In genomic region chr14:101845496-101845895, GRCh38 we compare ENCODE assay signal across 19 cellular contexts.
A peak's percentile ranks its signal among the peaks of the same experiment; 100 is the strongest.
DNase-seq lines count a peak whose midpoint lies in the region; ATAC-seq, FAIRE-seq and TF ChIP-seq lines count a peak whose summit lies in the region.
"Had no signal": no experiment of that assay in that cellular context is flagged by ENCODE, and none has a peak within 500 bp of the region (broad histone marks: within the 10 kb centered on the region; RNA-seq: fewer than 3 reads in every experiment).

No MANE protein-coding gene starts in this region.

- H3K36me3 Mint-ChIP-seq in activated CD8-positive, alpha-beta T cell treated with anti-CD3 and anti-CD28 coated beads for 36 hours (ENCODE audit: low read depth) = peaks cover 31% of the 10 kb centered on the region
- peaks cover 60% of the 10 kb centered on the region for H3K36me3 Mint-ChIP-seq in activated CD8-positive, alpha-beta T cell treated with anti-CD3 and anti-CD28 coated beads, Interleukin-2, amount 10 ng/mL, durations not matched to agents 7 days and 5 days (ENCODE audit: low read depth)
- H3K36me3 Mint-ChIP-seq in activated T-helper 17 cell treated with anti-CD3 and anti-CD28 coated beads, Interleukin-2, amount 50 U/mL, for 72 hours (ENCODE audit: low read depth) = peaks cover 79% of the 10 kb centered on the region
- H3K36me3 Mint-ChIP-seq in natural killer cell = no peaks in the 10 kb centered on the region
- H3K36me3 Mint-ChIP-seq in endothelial cell (ENCODE audit: low read depth, unreplicated experiment) = peaks cover 5% of the 10 kb centered on the region

- CTCF ChIA-PET in activated CD8-positive, alpha-beta T cell treated with anti-CD3 and anti-CD28 coated beads for 36 hours (lab: Charles Lee) = interaction anchor here (0.6 to 3.9 kb wide), 11 partner anchors 9 to 1426 kb away, joined by 3 to 49 read pairs (median 6); no protein-coding TSS in a partner anchor
- CTCF ChIA-PET in activated CD8-positive, alpha-beta T cell treated with anti-CD3 and anti-CD28 coated beads, Interleukin-2, amount 10 ng/mL, durations not matched to agents 7 days and 5 days (lab: Charles Lee) = interaction anchor here (0.7 to 3.9 kb wide), 5 partner anchors 24 to 139 kb away, joined by 3 to 37 read pairs (median 4); no protein-coding TSS in a partner anchor

- intact Hi-C loops in activated CD8-positive, alpha-beta T cell treated with anti-CD3 and anti-CD28 coated beads for 36 hours (cut with micrococcal nuclease) = no loop called here
- intact Hi-C loops in natural killer cell (cut with micrococcal nuclease) (no loop called here), breast epithelium (cut with DNase I; ENCODE audit: low total_unique reads) (no loop called here)

- peaks cover 85% of the 10 kb centered on the region for H3K4me1 Mint-ChIP-seq in activated CD8-positive, alpha-beta T cell treated with anti-CD3 and anti-CD28 coated beads for 36 hours (ENCODE audit: low read depth)
- peaks cover 82% of the 10 kb centered on the region for H3K4me1 Mint-ChIP-seq in activated CD8-positive, alpha-beta T cell treated with anti-CD3 and anti-CD28 coated beads, Interleukin-2, amount 10 ng/mL, durations not matched to agents 7 days and 5 days (ENCODE audit: low read depth)
- H3K4me1 Mint-ChIP-seq in activated T-helper 17 cell treated with anti-CD3 and anti-CD28 coated beads, Interleukin-2, amount 50 U/mL, for 72 hours = peaks cover 82% of the 10 kb centered on the region
- H3K4me1 Mint-ChIP-seq in natural killer cell (peaks cover 88% of the 10 kb centered on the region in 2 donors), endothelial cell (ENCODE audit: unreplicated experiment) (peaks cover 13% of the 10 kb centered on the region)

- DNase-seq in activated CD8-positive, alpha-beta T cell treated with anti-CD3 and anti-CD28 coated beads for 36 hours = no peak
- no peak for DNase-seq in activated CD8-positive, alpha-beta T cell treated with anti-CD3 and anti-CD28 coated beads, Interleukin-2, amount 10 ng/mL, durations not matched to agents 7 days and 5 days
- DNase-seq in GM12891 (ENCODE audit: insufficient read length, low spot score) (no peak), natural killer cell (no peak), endothelial cell (ENCODE audit: low spot score) (no peak), breast epithelium (ENCODE audit: low spot score in 2 of 2) (no peak)
- DNase-seq in stimulated activated CD4-positive, alpha-beta T cell treated with anti-CD3 and anti-CD28 coated beads, Interleukin-1b, Interleukin-23, amount 100 ng/mL, for 48 hours = no peak
- DNase-seq: activated effector memory CD4-positive, alpha-beta T cell treated with Interleukin-2 at 50 U/mL for 16 hours; H7; left cardiac atrium; naive thymus-derived CD4-positive, alpha-beta T cell; NCI-H2081 treated with DMSO at 0.1 percent for 48 hours; Peyer's patch; right cardiac atrium had no signal

- H3K9me3 ChIP-seq in breast epithelium = no peaks in the 10 kb centered on the region
- H3K9me3 ChIP-seq: heart left ventricle, Peyer's patch had no signal

- TF ChIP-seq CTCF in activated CD8-positive, alpha-beta T cell treated with anti-CD3 and anti-CD28 coated beads for 36 hours (IDR thresholded peaks at IDR 0.05) = no peak
- TF ChIP-seq CTCF in natural killer cell (IDR thresholded peaks at IDR 0.05) (no peak), endothelial cell (IDR thresholded peaks at IDR 0.05; ENCODE audit: unreplicated experiment) (no peak), breast epithelium (IDR thresholded peaks at IDR 0.05) (no peak)

- H3K4me3 Mint-ChIP-seq in activated CD8-positive, alpha-beta T cell treated with anti-CD3 and anti-CD28 coated beads for 36 hours = no peak overlapping the region
- no peak overlapping the region for H3K4me3 Mint-ChIP-seq in activated CD8-positive, alpha-beta T cell treated with anti-CD3 and anti-CD28 coated beads, Interleukin-2, amount 10 ng/mL, durations not matched to agents 7 days and 5 days
- H3K4me3 Mint-ChIP-seq in activated T-helper 17 cell treated with anti-CD3 and anti-CD28 coated beads, Interleukin-2, amount 50 U/mL, for 72 hours = peak overlapping the region; percentile 70
- H3K4me3 Mint-ChIP-seq in natural killer cell = peak overlapping the region; percentile 62
- H3K4me3 Mint-ChIP-seq in endothelial cell (ENCODE audit: unreplicated experiment) = no peak overlapping the region
- H3K4me3 Mint-ChIP-seq: dendritic cell treated with granulocyte-macrophage colony-stimulating factor and Interleukin-4, amounts not matched to agents 40 ng/mL and 50 ng/mL, for 4 days had no signal

- TF ChIP-seq POLR2A in GM12891 (IDR thresholded peaks at IDR 0.05; ENCODE audit: low read depth, low read length) (peak; percentile 47; the same call in 1 of the 2 replicates), breast epithelium (IDR thresholded peaks at IDR 0.05) (no peak)

- no peak for FAIRE-seq in GM12891 (lab: Jason Lieb, UNC)
- FAIRE-seq: A204.1 had no signal

- ATAC-seq in activated CD8-positive, alpha-beta T cell treated with anti-CD3 and anti-CD28 coated beads for 36 hours = no peak
- no peak for ATAC-seq in activated CD8-positive, alpha-beta T cell treated with anti-CD3 and anti-CD28 coated beads, Interleukin-2, amount 10 ng/mL, durations not matched to agents 7 days and 5 days
- ATAC-seq in activated T-helper 17 cell treated with anti-CD3 and anti-CD28 coated beads, Interleukin-2, amount 50 U/mL, for 72 hours (replicated peaks) = no peak
- ATAC-seq in natural killer cell = no peak
- ATAC-seq: heart left ventricle; left cardiac atrium; naive thymus-derived CD4-positive, alpha-beta T cell; right cardiac atrium had no signal

- H3K4me1 ChIP-seq in breast epithelium = no peaks in the 10 kb centered on the region

- H3K27ac Mint-ChIP-seq in activated CD8-positive, alpha-beta T cell treated with anti-CD3 and anti-CD28 coated beads for 36 hours = peak overlapping the region; percentile 66
- no peak overlapping the region for H3K27ac Mint-ChIP-seq in activated CD8-positive, alpha-beta T cell treated with anti-CD3 and anti-CD28 coated beads, Interleukin-2, amount 10 ng/mL, durations not matched to agents 7 days and 5 days
- peak overlapping the region; percentile 78 for H3K27ac Mint-ChIP-seq in activated T-helper 17 cell treated with anti-CD3 and anti-CD28 coated beads, Interleukin-2, amount 50 U/mL, for 72 hours
- peak overlapping the region; percentile 70 to 97 for H3K27ac Mint-ChIP-seq in natural killer cell
- no peak overlapping the region for H3K27ac Mint-ChIP-seq in endothelial cell (ENCODE audit: unreplicated experiment)
- H3K27ac Mint-ChIP-seq: dendritic cell treated with granulocyte-macrophage colony-stimulating factor and Interleukin-4, amounts not matched to agents 40 ng/mL and 50 ng/mL, for 4 days had no signal

- H3K36me3 ChIP-seq in breast epithelium = no peaks in the 10 kb centered on the region
- H3K36me3 ChIP-seq: Peyer's patch had no signal

- H3K4me3 ChIP-seq in breast epithelium = no peak overlapping the region
- H3K4me3 ChIP-seq: heart left ventricle, Peyer's patch had no signal

- H3K27ac ChIP-seq in breast epithelium = no peak overlapping the region
- H3K27ac ChIP-seq: parathyroid adenoma had no signal

- H3K27me3 Mint-ChIP-seq in activated CD8-positive, alpha-beta T cell treated with anti-CD3 and anti-CD28 coated beads for 36 hours = no peaks in the 10 kb centered on the region
- no peaks in the 10 kb centered on the region for H3K27me3 Mint-ChIP-seq in activated CD8-positive, alpha-beta T cell treated with anti-CD3 and anti-CD28 coated beads, Interleukin-2, amount 10 ng/mL, durations not matched to agents 7 days and 5 days (ENCODE audit: low read depth)
- no peaks in the 10 kb centered on the region for H3K27me3 Mint-ChIP-seq in activated T-helper 17 cell treated with anti-CD3 and anti-CD28 coated beads, Interleukin-2, amount 50 U/mL, for 72 hours
- H3K27me3 Mint-ChIP-seq in natural killer cell (ENCODE audit: low read depth in 2 of 2) = no peaks in the 10 kb centered on the region
- no peaks in the 10 kb centered on the region for H3K27me3 Mint-ChIP-seq in endothelial cell (ENCODE audit: unreplicated experiment)
- H3K27me3 Mint-ChIP-seq: dendritic cell treated with granulocyte-macrophage colony-stimulating factor and Interleukin-4, amounts not matched to agents 40 ng/mL and 50 ng/mL, for 4 days; naive thymus-derived CD4-positive, alpha-beta T cell had no signal

- no peaks in the 10 kb centered on the region for H3K9me3 Mint-ChIP-seq in activated CD8-positive, alpha-beta T cell treated with anti-CD3 and anti-CD28 coated beads for 36 hours
- H3K9me3 Mint-ChIP-seq in activated CD8-positive, alpha-beta T cell treated with anti-CD3 and anti-CD28 coated beads, Interleukin-2, amount 10 ng/mL, durations not matched to agents 7 days and 5 days (ENCODE audit: insufficient read depth) = no peaks in the 10 kb centered on the region
- H3K9me3 Mint-ChIP-seq in activated T-helper 17 cell treated with anti-CD3 and anti-CD28 coated beads, Interleukin-2, amount 50 U/mL, for 72 hours = no peaks in the 10 kb centered on the region
- no peaks in the 10 kb centered on the region for H3K9me3 Mint-ChIP-seq in natural killer cell
- H3K9me3 Mint-ChIP-seq in endothelial cell (ENCODE audit: unreplicated experiment) = no peaks in the 10 kb centered on the region
- H3K9me3 Mint-ChIP-seq: dendritic cell treated with granulocyte-macrophage colony-stimulating factor and Interleukin-4, amounts not matched to agents 40 ng/mL and 50 ng/mL, for 4 days; naive thymus-derived CD4-positive, alpha-beta T cell had no signal

- H3K27me3 ChIP-seq in breast epithelium = no peaks in the 10 kb centered on the region
- H3K27me3 ChIP-seq: heart left ventricle, Peyer's patch had no signal

- POLR2A ChIA-PET in activated CD8-positive, alpha-beta T cell treated with anti-CD3 and anti-CD28 coated beads for 36 hours (lab: Charles Lee) = interaction anchor here (0.8 to 2.9 kb wide), 8 partner anchors 19 to 102 kb away, joined by 3 to 11 read pairs (median 6); no protein-coding TSS in a partner anchor
- POLR2A ChIA-PET in activated CD8-positive, alpha-beta T cell treated with anti-CD3 and anti-CD28 coated beads, Interleukin-2, amount 10 ng/mL, durations not matched to agents 7 days and 5 days (lab: Charles Lee) = interaction anchor here (1.0 to 2.3 kb wide), 3 partner anchors 10 to 21 kb away, joined by 3 to 10 read pairs (median 6); no protein-coding TSS in a partner anchor

TF ChIP-seq in GM12891, 5 proteins besides CTCF, POLR2A, EP300 and RAD21:
- TF ChIP-seq SPI1 (IDR thresholded peaks at IDR 0.05; ENCODE audit: low read depth, low read length) (peak; percentile 19; the same call in 1 of the 2 replicates), POLR2AphosphoS5 (IDR thresholded peaks at IDR 0.05; ENCODE audit: low read depth, low read length) (no peak), POU2F2 (IDR thresholded peaks at IDR 0.05; ENCODE audit: low read depth, low read length) (peak; percentile 58; the same call in 1 of the 2 replicates), TAF1 (IDR thresholded peaks at IDR 0.05; ENCODE audit: low read depth, low read length) (no peak), PAX5 (IDR thresholded peaks at IDR 0.05; ENCODE audit: insufficient read depth, low read length, severe bottlenecking) (no peak)

Comparison
In these comparisons a context has a peak if more than half of its experiments do, and no peak if none do; other contexts are left out.
1. H3K27ac Mint-ChIP-seq: peak in activated CD8-positive, alpha-beta T cell treated with anti-CD3 and anti-CD28 coated beads for 36 hours (single experiment), activated T-helper 17 cell treated with anti-CD3 and anti-CD28 coated beads, Interleukin-2, amount 50 U/mL, for 72 hours (single experiment) and natural killer cell (2 of 2); none in activated CD8-positive, alpha-beta T cell treated with anti-CD3 and anti-CD28 coated beads, Interleukin-2, amount 10 ng/mL, durations not matched to agents 7 days and 5 days (single experiment) and endothelial cell (single experiment).
2. H3K4me3 Mint-ChIP-seq: peak in activated T-helper 17 cell treated with anti-CD3 and anti-CD28 coated beads, Interleukin-2, amount 50 U/mL, for 72 hours (single experiment) and natural killer cell (single experiment); none in activated CD8-positive, alpha-beta T cell treated with anti-CD3 and anti-CD28 coated beads for 36 hours (single experiment), activated CD8-positive, alpha-beta T cell treated with anti-CD3 and anti-CD28 coated beads, Interleukin-2, amount 10 ng/mL, durations not matched to agents 7 days and 5 days (single experiment) and endothelial cell (single experiment).